In genomic region chr3:170196833-170197232, GRCh38 we compare ENCODE assay signal across 19 cellular contexts. TPM values are rescaled to one million over a fixed set of nuclear protein-coding genes. Genes with fewer than 3 reads are reported as not detected.
DNase-seq lines count a peak whose midpoint lies in the region; ATAC-seq and TF ChIP-seq lines count a peak whose summit lies in the region.
"Had no signal": no experiment of that assay in that cellular context is flagged by ENCODE, and none has a peak within 500 bp of the region (broad histone marks: within the 10 kb centered on the region; RNA-seq: fewer than 3 reads in every experiment).

No MANE protein-coding gene starts in this region.

- no peak overlapping the region for H3K4me3 ChIP-seq in uterus
- H3K4me3 ChIP-seq: cardiac muscle cell, gastrocnemius medialis, left ventricle myocardium inferior, testis had no signal

- CTCF ChIA-PET in Calu3 (lab: Charles Lee): no interaction called here

- peak overlapping the region; percentile 46 for H3K27ac Mint-ChIP-seq in Calu3 (ENCODE audit: unreplicated experiment)
- no peak overlapping the region for H3K27ac Mint-ChIP-seq in effector memory CD8-positive, alpha-beta T cell
- H3K27ac Mint-ChIP-seq: activated CD4-positive, alpha-beta T cell treated with anti-CD3 and anti-CD28 coated beads for 36 hours; activated T-helper 1 cell treated with anti-CD3 and anti-CD28 coated beads, Interleukin-12 subunit alpha, Interleukin-12 subunit beta, Interleukin-2, Interleukin-4 antibody, amounts not matched to agents 30 ng/mL and 10 ng/mL and 1 ng/mL, durations not matched to agents 14 hours and 24 hours and 36 hours; CD4-positive, alpha-beta T cell; dendritic cell treated with granulocyte-macrophage colony-stimulating factor and Interleukin-4, amounts not matched to agents 40 ng/mL and 50 ng/mL, for 4 days had no signal

- H3K36me3 ChIP-seq in uterus: no peaks in the 10 kb centered on the region
- H3K36me3 ChIP-seq: cardiac muscle cell, gastrocnemius medialis, left ventricle myocardium inferior had no signal

- TF ChIP-seq CTCF in Calu3 (IDR thresholded peaks at IDR 0.05; ENCODE audit: unreplicated experiment) (no peak), uterus (IDR thresholded peaks at IDR 0.05) (no peak)

- H3K4me3 Mint-ChIP-seq in Calu3 (ENCODE audit: low read depth, unreplicated experiment): no peak overlapping the region
- H3K4me3 Mint-ChIP-seq in effector memory CD8-positive, alpha-beta T cell: no peak overlapping the region
- H3K4me3 Mint-ChIP-seq: activated CD4-positive, alpha-beta T cell treated with anti-CD3 and anti-CD28 coated beads for 36 hours; activated T-helper 1 cell treated with anti-CD3 and anti-CD28 coated beads, Interleukin-12 subunit alpha, Interleukin-12 subunit beta, Interleukin-2, Interleukin-4 antibody, amounts not matched to agents 30 ng/mL and 10 ng/mL and 1 ng/mL, durations not matched to agents 14 hours and 24 hours and 36 hours; CD4-positive, alpha-beta T cell; dendritic cell treated with granulocyte-macrophage colony-stimulating factor and Interleukin-4, amounts not matched to agents 40 ng/mL and 50 ng/mL, for 4 days had no signal

- no peaks in the 10 kb centered on the region for H3K4me1 ChIP-seq in uterus
- H3K4me1 ChIP-seq: gastrocnemius medialis, left ventricle myocardium inferior, testis had no signal

- BruUV-seq in Calu3 (replicated peaks; lab: Mats Ljungman, UMichigan): no TSS peak

- H3K9me3 Mint-ChIP-seq in Calu3 (ENCODE audit: low read depth, unreplicated experiment): no peaks in the 10 kb centered on the region
- no peaks in the 10 kb centered on the region for H3K9me3 Mint-ChIP-seq in effector memory CD8-positive, alpha-beta T cell
- H3K9me3 Mint-ChIP-seq: activated T-helper 1 cell treated with anti-CD3 and anti-CD28 coated beads, Interleukin-12 subunit alpha, Interleukin-12 subunit beta, Interleukin-2, Interleukin-4 antibody, amounts not matched to agents 30 ng/mL and 10 ng/mL and 1 ng/mL, durations not matched to agents 14 hours and 24 hours and 36 hours; CD4-positive, alpha-beta T cell; dendritic cell treated with granulocyte-macrophage colony-stimulating factor and Interleukin-4, amounts not matched to agents 40 ng/mL and 50 ng/mL, for 4 days had no signal

- no peaks in the 10 kb centered on the region for H3K27me3 ChIP-seq in uterus
- H3K27me3 ChIP-seq: cardiac muscle cell, gastrocnemius medialis, testis had no signal

- no peaks in the 10 kb centered on the region for H3K27me3 Mint-ChIP-seq in Calu3 (ENCODE audit: unreplicated experiment)
- H3K27me3 Mint-ChIP-seq in effector memory CD8-positive, alpha-beta T cell: peaks cover 12 to 22% of the 10 kb centered on the region in 2 donors
- H3K27me3 Mint-ChIP-seq: activated CD4-positive, alpha-beta T cell treated with anti-CD3 and anti-CD28 coated beads for 36 hours had no signal

- DNase-seq in Calu3 (peak; percentile 43), HT-29 (ENCODE audit: low spot score) (peak; percentile 70), SW480 (ENCODE audit: low spot score) (peak; percentile 87), iris pigment epithelial cell (ENCODE audit: low read depth) (peak; percentile 22), uterus (no peak)
- DNase-seq in effector memory CD8-positive, alpha-beta T cell: no peak
- DNase-seq: activated CD4-positive, alpha-beta T cell treated with anti-CD3 and anti-CD28 coated beads for 36 hours; CD4-positive, alpha-beta T cell; gastrocnemius medialis; left ventricle myocardium inferior; NCI-H1436 treated with DMSO at 0.1 percent for 48 hours; NCI-H748 treated with DMSO at 0.1 percent for 48 hours; RPMI8226; testis had no signal

- no peaks in the 10 kb centered on the region for H3K36me3 Mint-ChIP-seq in Calu3 (ENCODE audit: insufficient read depth, unreplicated experiment)
- H3K36me3 Mint-ChIP-seq in effector memory CD8-positive, alpha-beta T cell (ENCODE audit: insufficient read depth): no peaks in the 10 kb centered on the region

- TF ChIP-seq POLR2A in uterus (IDR thresholded peaks at IDR 0.05): no peak

- ATAC-seq in GM19467 (IDR thresholded peaks at IDR 0.05; ENCODE audit: unreplicated experiment) (no peak), GM21381 (IDR thresholded peaks at IDR 0.05; ENCODE audit: unreplicated experiment) (no peak)
- no peak for ATAC-seq in effector memory CD8-positive, alpha-beta T cell (replicated peaks)
- ATAC-seq: activated CD4-positive, alpha-beta T cell treated with anti-CD3 and anti-CD28 coated beads for 36 hours; gastrocnemius medialis had no signal

- no peak overlapping the region for H3K27ac ChIP-seq in uterus
- H3K27ac ChIP-seq: cardiac muscle cell, gastrocnemius medialis, left ventricle myocardium inferior, testis had no signal

- intact Hi-C loops in Calu3 (cut with micrococcal nuclease; ENCODE audit: unreplicated experiment): no loop called here
- intact Hi-C loops in uterus (cut with DNase I; ENCODE audit: low total_unique reads): no loop called here

- H3K4me1 Mint-ChIP-seq in Calu3 (ENCODE audit: low read depth, unreplicated experiment): peaks cover 26% of the 10 kb centered on the region
- no peaks in the 10 kb centered on the region for H3K4me1 Mint-ChIP-seq in effector memory CD8-positive, alpha-beta T cell (ENCODE audit: low read depth in 2 of 2)
- H3K4me1 Mint-ChIP-seq: activated CD4-positive, alpha-beta T cell treated with anti-CD3 and anti-CD28 coated beads for 36 hours had no signal

- H3K9me3 ChIP-seq in uterus: no peaks in the 10 kb centered on the region
- H3K9me3 ChIP-seq: gastrocnemius medialis, left ventricle myocardium inferior, testis had no signal

RNA-seq across cellular contexts. Expression of gene PHC3, which starts 15.3 kb away (rescaled TPM):
- total RNA-seq in Calu3 (2022) (113 and 118 TPM in 2 replicates), uterus (100 to 1,000 TPM in 2 of 4 donors, 10 to 100 TPM in 2; 28.5 to 164 (median 87.1) TPM)
- 8.8 and 10.7 TPM in 2 replicates for total RNA-seq in HT-29 (2014; rRNA removed; shearing (Covaris generic))

RNA-seq across cellular contexts. Expression of gene PRKCI, which starts 25.4 kb away (rescaled TPM):
- total RNA-seq in Calu3 (2022): 79.5 and 85.6 TPM in 2 replicates
- total RNA-seq in HT-29 (2014; rRNA removed; shearing (Covaris generic)): 33.3 and 37.4 TPM in 2 replicates
- total RNA-seq in uterus: 10 to 100 TPM; 14.9 to 84.9 (median 40.6) TPM

Comparison
In these comparisons a context has a peak if more than half of its experiments do, and no peak if none do; other contexts are left out.
1. DNase-seq: peak in Calu3 (single experiment), HT-29 (single experiment), SW480 (single experiment) and iris pigment epithelial cell (single experiment); none in effector memory CD8-positive, alpha-beta T cell (0 of 3) and uterus (0 of 2).